ENCODE assay signal across 1 cellular context in genomic region chr1:248858096-248858890, GRCh38.
TF ChIP-seq lines count a peak whose summit lies in the region.

No MANE protein-coding gene starts in this region.

TF ChIP-seq in WTC11, 78 proteins besides CTCF, POLR2A, EP300 and RAD21 (continued from another document):
- TF ChIP-seq FOXP1 (CRISPR knock-in tag; IDR thresholded peaks at IDR 0.05; ENCODE audit: borderline replicate concordance) (peak; percentile 83), MAX (CRISPR knock-in tag; IDR thresholded peaks at IDR 0.05) (peak; percentile 93), NFYB (CRISPR knock-in tag; conservative IDR thresholded peaks at IDR 0.05; ENCODE audit: low read depth) (no peak), EMX1 (CRISPR knock-in tag; IDR thresholded peaks at IDR 0.05) (no peak; the same call in 1 of the 2 replicates), ZNF396 (CRISPR knock-in tag; IDR thresholded peaks at IDR 0.05; ENCODE audit: borderline replicate concordance) (no peak), KAT7 (CRISPR knock-in tag; IDR thresholded peaks at IDR 0.05; ENCODE audit: borderline replicate concordance) (0 out of 2 replicates have a peak, but pooled peaks have one; percentile 42), ZNF512 (CRISPR knock-in tag; IDR thresholded peaks at IDR 0.05; ENCODE audit: borderline replicate concordance) (no peak), ZNF317 (CRISPR knock-in tag; IDR thresholded peaks at IDR 0.05; ENCODE audit: borderline replicate concordance, low read depth) (no peak), OVOL2 (CRISPR knock-in tag; IDR thresholded peaks at IDR 0.05; ENCODE audit: borderline replicate concordance) (no peak), FOXJ3 (CRISPR knock-in tag; IDR thresholded peaks at IDR 0.05; ENCODE audit: borderline replicate concordance) (no peak), CREM (CRISPR knock-in tag; IDR thresholded peaks at IDR 0.05) (peak; percentile 51; the same call in 1 of the 2 replicates), E2F1 (CRISPR knock-in tag; IDR thresholded peaks at IDR 0.05) (no peak)
- TF ChIP-seq, protein P1, sequence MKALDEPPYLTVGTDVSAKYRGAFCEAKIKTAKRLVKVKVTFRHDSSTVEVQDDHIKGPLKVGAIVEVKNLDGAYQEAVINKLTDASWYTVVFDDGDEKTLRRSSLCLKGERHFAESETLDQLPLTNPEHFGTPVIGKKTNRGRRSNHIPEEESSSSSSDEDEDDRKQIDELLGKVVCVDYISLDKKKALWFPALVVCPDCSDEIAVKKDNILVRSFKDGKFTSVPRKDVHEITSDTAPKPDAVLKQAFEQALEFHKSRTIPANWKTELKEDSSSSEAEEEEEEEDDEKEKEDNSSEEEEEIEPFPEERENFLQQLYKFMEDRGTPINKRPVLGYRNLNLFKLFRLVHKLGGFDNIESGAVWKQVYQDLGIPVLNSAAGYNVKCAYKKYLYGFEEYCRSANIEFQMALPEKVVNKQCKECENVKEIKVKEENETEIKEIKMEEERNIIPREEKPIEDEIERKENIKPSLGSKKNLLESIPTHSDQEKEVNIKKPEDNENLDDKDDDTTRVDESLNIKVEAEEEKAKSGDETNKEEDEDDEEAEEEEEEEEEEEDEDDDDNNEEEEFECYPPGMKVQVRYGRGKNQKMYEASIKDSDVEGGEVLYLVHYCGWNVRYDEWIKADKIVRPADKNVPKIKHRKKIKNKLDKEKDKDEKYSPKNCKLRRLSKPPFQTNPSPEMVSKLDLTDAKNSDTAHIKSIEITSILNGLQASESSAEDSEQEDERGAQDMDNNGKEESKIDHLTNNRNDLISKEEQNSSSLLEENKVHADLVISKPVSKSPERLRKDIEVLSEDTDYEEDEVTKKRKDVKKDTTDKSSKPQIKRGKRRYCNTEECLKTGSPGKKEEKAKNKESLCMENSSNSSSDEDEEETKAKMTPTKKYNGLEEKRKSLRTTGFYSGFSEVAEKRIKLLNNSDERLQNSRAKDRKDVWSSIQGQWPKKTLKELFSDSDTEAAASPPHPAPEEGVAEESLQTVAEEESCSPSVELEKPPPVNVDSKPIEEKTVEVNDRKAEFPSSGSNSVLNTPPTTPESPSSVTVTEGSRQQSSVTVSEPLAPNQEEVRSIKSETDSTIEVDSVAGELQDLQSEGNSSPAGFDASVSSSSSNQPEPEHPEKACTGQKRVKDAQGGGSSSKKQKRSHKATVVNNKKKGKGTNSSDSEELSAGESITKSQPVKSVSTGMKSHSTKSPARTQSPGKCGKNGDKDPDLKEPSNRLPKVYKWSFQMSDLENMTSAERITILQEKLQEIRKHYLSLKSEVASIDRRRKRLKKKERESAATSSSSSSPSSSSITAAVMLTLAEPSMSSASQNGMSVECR (CRISPR knock-in tag; IDR thresholded peaks at IDR 0.05; ENCODE audit: borderline replicate concordance) = peak; percentile 62; the same call in 1 of the 2 replicates
- TF ChIP-seq, protein P2, sequence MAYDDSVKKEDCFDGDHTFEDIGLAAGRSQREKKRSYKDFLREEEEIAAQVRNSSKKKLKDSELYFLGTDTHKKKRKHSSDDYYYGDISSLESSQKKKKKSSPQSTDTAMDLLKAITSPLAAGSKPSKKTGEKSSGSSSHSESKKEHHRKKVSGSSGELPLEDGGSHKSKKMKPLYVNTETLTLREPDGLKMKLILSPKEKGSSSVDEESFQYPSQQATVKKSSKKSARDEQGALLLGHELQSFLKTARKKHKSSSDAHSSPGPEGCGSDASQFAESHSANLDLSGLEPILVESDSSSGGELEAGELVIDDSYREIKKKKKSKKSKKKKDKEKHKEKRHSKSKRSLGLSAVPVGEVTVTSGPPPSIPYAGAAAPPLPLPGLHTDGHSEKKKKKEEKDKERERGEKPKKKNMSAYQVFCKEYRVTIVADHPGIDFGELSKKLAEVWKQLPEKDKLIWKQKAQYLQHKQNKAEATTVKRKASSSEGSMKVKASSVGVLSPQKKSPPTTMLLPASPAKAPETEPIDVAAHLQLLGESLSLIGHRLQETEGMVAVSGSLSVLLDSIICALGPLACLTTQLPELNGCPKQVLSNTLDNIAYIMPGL (CRISPR knock-in tag; IDR thresholded peaks at IDR 0.05) = peak; percentile 90
